Comparison of ENCODE assay signal across 8 cellular contexts in the genomic region with DNA sequence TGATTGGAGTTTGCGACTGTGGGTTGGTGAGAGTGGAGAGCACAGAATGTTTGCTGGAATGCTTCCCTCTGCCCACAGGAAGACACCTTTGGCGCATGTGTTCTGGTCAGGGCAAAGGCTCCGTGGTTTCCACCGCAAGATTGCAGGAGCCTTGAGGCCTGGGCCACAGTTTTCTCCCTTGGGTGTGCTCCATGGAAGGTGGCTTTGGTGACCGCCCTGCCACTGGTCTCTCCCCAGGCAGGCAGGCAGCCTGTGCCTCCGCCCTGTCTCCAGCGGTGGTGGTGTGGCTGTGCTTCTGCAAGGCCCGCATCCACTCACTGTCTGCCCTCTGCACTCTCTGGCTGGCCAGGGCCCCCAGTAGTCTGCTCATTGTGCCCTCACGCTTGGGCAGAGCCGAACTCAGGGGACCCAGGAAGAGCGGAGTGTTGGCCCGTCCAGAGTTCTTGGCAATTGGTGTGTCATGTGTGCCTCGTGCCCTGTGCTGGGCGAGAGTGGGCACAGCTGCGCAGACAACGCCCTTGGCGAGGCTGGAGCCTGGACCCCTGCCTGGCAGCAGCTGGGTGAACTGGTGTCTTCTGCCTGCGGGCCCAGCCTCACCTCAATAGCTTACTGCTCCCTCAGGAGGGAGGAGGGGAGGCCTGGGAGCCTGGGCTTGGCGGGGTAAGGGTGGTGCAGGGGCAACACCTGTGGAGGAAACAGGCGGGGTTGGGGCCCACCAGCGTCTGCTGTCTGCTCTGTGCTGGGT. TPM values are rescaled to one million over a fixed set of nuclear protein-coding genes. Genes with fewer than 3 reads are reported as not detected.
DNase-seq lines count a peak whose midpoint lies in the region; ATAC-seq and TF ChIP-seq lines count a peak whose summit lies in the region.

No MANE protein-coding gene starts in this region.

- intact Hi-C loops in right cardiac atrium (cut with DNase I) (loop anchor here in 1 of 4 donors (2.0 kb wide), 1 partner anchor 21 kb away; no protein-coding TSS in a partner anchor), left cardiac atrium (cut with DNase I) (no loop called here)

- peaks cover 14% of the 10 kb centered on the region for H3K4me1 ChIP-seq in right cardiac atrium (ENCODE audit: control insufficient read depth, insufficient read depth, low read length)
- H3K4me1 ChIP-seq in lung (ENCODE audit: control insufficient read depth in 2 of 2, insufficient read depth in 2 of 2, low read length in 2 of 2): peaks cover 0 to 31% of the 10 kb centered on the region in 2 donors

- peak overlapping the region; percentile 96 for H3K4me3 Mint-ChIP-seq in activated naive CD8-positive, alpha-beta T cell treated with anti-CD3 and anti-CD28 coated beads, Interleukin-2, amount 10 ng/mL, durations not matched to agents 7 days and 5 days

- TF ChIP-seq CTCF in lung (IDR thresholded peaks at IDR 0.05; ENCODE audit: control extremely low read depth, extremely low read depth): no peak

- no peaks in the 10 kb centered on the region for H3K9me3 ChIP-seq in right cardiac atrium (ENCODE audit: control insufficient read depth, low read length)
- no peaks in the 10 kb centered on the region for H3K9me3 ChIP-seq in lung (ENCODE audit: control insufficient read depth in 2 of 2, insufficient read depth in 1 of 2, low read length in 1 of 2)

- H3K27me3 ChIP-seq in right cardiac atrium (ENCODE audit: control insufficient read depth, insufficient read depth): no peaks in the 10 kb centered on the region
- H3K27me3 ChIP-seq in lung (ENCODE audit: control insufficient read depth, insufficient read depth): no peaks in the 10 kb centered on the region

- ATAC-seq in right cardiac atrium: no peak
- ATAC-seq in left cardiac atrium: no peak
- no peak for ATAC-seq in activated naive CD8-positive, alpha-beta T cell treated with anti-CD3 and anti-CD28 coated beads, Interleukin-2, amount 10 ng/mL, durations not matched to agents 7 days and 5 days (ENCODE audit: low read depth)
- ATAC-seq in lung (ENCODE audit: insufficient read depth, low FRiP score): no peak

- peak overlapping the region; percentile 72 for H3K4me3 ChIP-seq in right cardiac atrium (ENCODE audit: low read length)
- peak overlapping the region; percentile 89 for H3K4me3 ChIP-seq in lung

- 70% methylated on average over 21 of the region's 21 CpGs for WGBS in right cardiac atrium
- 70 to 74% methylated on average over 21 of the region's 21 CpGs for WGBS in lung, 2 donors

- POLR2A ChIA-PET in activated naive CD8-positive, alpha-beta T cell treated with anti-CD3 and anti-CD28 coated beads, Interleukin-2, amount 10 ng/mL, durations not matched to agents 7 days and 5 days (lab: Charles Lee): interaction anchor here (0.9 to 6.2 kb wide), 7 partner anchors 9 to 345 kb away, joined by 3 to 62 read pairs (median 5); a partner anchor contains a TSS

- H3K27me3 Mint-ChIP-seq in activated naive CD8-positive, alpha-beta T cell treated with anti-CD3 and anti-CD28 coated beads, Interleukin-2, amount 10 ng/mL, durations not matched to agents 7 days and 5 days: no peaks in the 10 kb centered on the region

- peak overlapping the region; percentile 83 for H3K27ac ChIP-seq in right cardiac atrium (ENCODE audit: low read length)
- peak overlapping the region; percentile 79 to 96 for H3K27ac ChIP-seq in lung (ENCODE audit: low read depth in 1 of 2, low read length in 1 of 2)

- H3K9me3 Mint-ChIP-seq in activated naive CD8-positive, alpha-beta T cell treated with anti-CD3 and anti-CD28 coated beads, Interleukin-2, amount 10 ng/mL, durations not matched to agents 7 days and 5 days: no peaks in the 10 kb centered on the region

- H3K27ac Mint-ChIP-seq in activated naive CD8-positive, alpha-beta T cell treated with anti-CD3 and anti-CD28 coated beads, Interleukin-2, amount 10 ng/mL, durations not matched to agents 7 days and 5 days: peak overlapping the region; percentile 98

- peaks cover 27% of the 10 kb centered on the region for H3K4me1 Mint-ChIP-seq in activated naive CD8-positive, alpha-beta T cell treated with anti-CD3 and anti-CD28 coated beads, Interleukin-2, amount 10 ng/mL, durations not matched to agents 7 days and 5 days

- peaks cover 0 to 30% of the 10 kb centered on the region in 2 donors for H3K36me3 ChIP-seq in lung (ENCODE audit: control insufficient read depth in 2 of 2, insufficient read depth in 2 of 2, low read length in 2 of 2)

- peaks cover 11% of the 10 kb centered on the region for H3K36me3 Mint-ChIP-seq in activated naive CD8-positive, alpha-beta T cell treated with anti-CD3 and anti-CD28 coated beads, Interleukin-2, amount 10 ng/mL, durations not matched to agents 7 days and 5 days

- DNase-seq in right cardiac atrium (peak in 2 of 3 donors; percentile 50 to 58), left cardiac atrium (no peak), lung (ENCODE audit: low spot score) (no peak), ureter (ENCODE audit: low spot score) (peak; percentile 48), OCI-M1 (lab: John Stamatoyannopoulos, UW) (no peak), NCI-H1105 (lab: John Stamatoyannopoulos, UW) (no peak), hippocampal formation (lab: John Stamatoyannopoulos, UW) (no peak)
- peak; percentile 31 for DNase-seq in activated naive CD8-positive, alpha-beta T cell treated with anti-CD3 and anti-CD28 coated beads, Interleukin-2, amount 10 ng/mL, durations not matched to agents 7 days and 5 days

RNA-seq across cellular contexts. Expression of a gene that starts 2.0 kb away (rescaled TPM):
- total RNA-seq in right cardiac atrium: 100 to 1,000 TPM; 151 to 202 (median 169) TPM
- 315 TPM for polyA plus RNA-seq in right cardiac atrium
- total RNA-seq in left cardiac atrium: 100 to 1,000 TPM; 153 to 185 TPM
- 100 to 1,000 TPM; 289 to 327 TPM for total RNA-seq in activated naive CD8-positive, alpha-beta T cell treated with anti-CD3 and anti-CD28 coated beads, Interleukin-2, amount 10 ng/mL, durations not matched to agents 7 days and 5 days
- 100 to 1,000 TPM; 158 to 256 TPM for total RNA-seq in lung
- 100 to 1,000 TPM; 358 to 476 TPM for polyA plus RNA-seq in lung
- total RNA-seq in ureter: 182 TPM

RNA-seq across cellular contexts. Expression of a gene that starts 7.7 kb away (rescaled TPM):
- total RNA-seq in right cardiac atrium (1 to 10 TPM; 1.2 to 2.2 (median 1.7) TPM), left cardiac atrium (1 to 10 TPM; 2.2 to 2.3 TPM), lung (1 to 10 TPM; 1.8 to 6.7 TPM), ureter (3.9 TPM)
- polyA plus RNA-seq in right cardiac atrium (1.3 TPM), lung (1 to 10 TPM; 1.5 to 3.4 TPM)
- total RNA-seq in activated naive CD8-positive, alpha-beta T cell treated with anti-CD3 and anti-CD28 coated beads, Interleukin-2, amount 10 ng/mL, durations not matched to agents 7 days and 5 days: 1 to 10 TPM; 6.2 to 7.7 TPM

RNA-seq across cellular contexts. Expression of a gene that starts 23.6 kb away (rescaled TPM):
- 10 to 100 TPM in 2 of 4 donors, 1 to 10 TPM in 2; 8.3 to 12.0 (median 10.3) TPM for total RNA-seq in right cardiac atrium
- polyA plus RNA-seq in right cardiac atrium: 4.5 TPM
- total RNA-seq in left cardiac atrium: 10 to 100 TPM; 10.4 to 10.5 TPM
- total RNA-seq in activated naive CD8-positive, alpha-beta T cell treated with anti-CD3 and anti-CD28 coated beads, Interleukin-2, amount 10 ng/mL, durations not matched to agents 7 days and 5 days: 10 to 100 TPM in 1 of 2 experiments, 1 to 10 TPM in 1; 9.7 to 12.2 TPM
- 10 to 100 TPM in 1 of 2 donors, 1 to 10 TPM in 1; 8.4 to 21.4 TPM for total RNA-seq in lung
- polyA plus RNA-seq in lung: 1 to 10 TPM; 2.8 to 5.4 TPM
- 11.5 TPM for total RNA-seq in ureter

RNA-seq across cellular contexts. Expression of a gene that starts 32.9 kb away (rescaled TPM):
- total RNA-seq in right cardiac atrium (10 to 100 TPM; 51.6 to 56.5 (median 52.8) TPM), left cardiac atrium (10 to 100 TPM; 43.5 to 48.9 TPM), lung (10 to 100 TPM; 44.4 to 60.0 TPM), ureter (43.7 TPM)
- polyA plus RNA-seq in right cardiac atrium (103 TPM), lung (100 to 1,000 TPM in 1 of 2 donors, 10 to 100 TPM in 1; 86.6 to 137 TPM)
- 10 to 100 TPM; 53.6 to 53.7 TPM for total RNA-seq in activated naive CD8-positive, alpha-beta T cell treated with anti-CD3 and anti-CD28 coated beads, Interleukin-2, amount 10 ng/mL, durations not matched to agents 7 days and 5 days

RNA-seq across cellular contexts. Expression of a gene that starts 38.9 kb away (rescaled TPM):
- total RNA-seq in right cardiac atrium (1 to 10 TPM; 6.3 to 8.6 (median 7.4) TPM), left cardiac atrium (1 to 10 TPM; 7.7 to 8.0 TPM), lung (10 to 100 TPM in 1 of 2 donors, 1 to 10 TPM in 1; 9.1 to 16.3 TPM), ureter (16.5 TPM)
- polyA plus RNA-seq in right cardiac atrium (7.9 TPM), lung (10 to 100 TPM; 13.7 to 19.9 TPM)
- 10 to 100 TPM; 25.2 to 29.2 TPM for total RNA-seq in activated naive CD8-positive, alpha-beta T cell treated with anti-CD3 and anti-CD28 coated beads, Interleukin-2, amount 10 ng/mL, durations not matched to agents 7 days and 5 days

Comparison
In these comparisons a context has a peak if more than half of its experiments do, and no peak if none do; other contexts are left out.
1. DNase-seq: peak in right cardiac atrium (2 of 3), activated naive CD8-positive, alpha-beta T cell treated with anti-CD3 and anti-CD28 coated beads, Interleukin-2, amount 10 ng/mL, durations not matched to agents 7 days and 5 days (single experiment) and ureter (single experiment); none in left cardiac atrium (single experiment), lung (single experiment), OCI-M1 (single experiment), NCI-H1105 (single experiment) and hippocampal formation (0 of 2).